Comparison of ENCODE assay signal across 14 cellular contexts in genomic region chr7:8783229-8783628, GRCh38.
DNase-seq lines count a peak whose midpoint lies in the region; ATAC-seq, FAIRE-seq and TF ChIP-seq lines count a peak whose summit lies in the region.
"Had no signal": no experiment of that assay in that cellular context is flagged by ENCODE, and none has a peak within 500 bp of the region (broad histone marks: within the 10 kb centered on the region; RNA-seq: fewer than 3 reads in every experiment).

No MANE protein-coding gene starts in this region.

- H3K9ac ChIP-seq in K562 (ENCODE audit: insufficient read depth in 1 of 2, low read depth in 2 of 2, low read length in 2 of 2): no peak overlapping the region
- H3K9ac ChIP-seq: BLaER1 treated with 17β-estradiol and CSF1 and Interleukin-3, amounts not matched to agents 10 nM and 100 nM; GM23248 had no signal

- no peak for FAIRE-seq in K562 (lab: Jason Lieb, UNC)

- H3K36me3 ChIP-seq in K562 (ENCODE audit: control insufficient read depth, insufficient read depth, low read length): no peaks in the 10 kb centered on the region; the same call in 2 of the 3 replicates
- H3K36me3 ChIP-seq in mucosa of descending colon (ENCODE audit: low read depth): no peaks in the 10 kb centered on the region
- H3K36me3 ChIP-seq: BLaER1 treated with 17β-estradiol and CSF1 and Interleukin-3, amounts not matched to agents 10 nM and 100 nM had no signal

- no peak for TF ChIP-seq POLR2A in K562 (conservative IDR thresholded peaks at IDR 0.05)

- peaks cover 10% of the 10 kb centered on the region; the same call in 2 of the 3 replicates for H3K79me2 ChIP-seq in K562 (ENCODE audit: control insufficient read depth, insufficient read depth, low read length)

- BruUV-seq in K562 (replicated peaks; lab: Mats Ljungman, UMichigan): no TSS peak

- 3% methylated on average over 2 of the region's 2 CpGs for WGBS in K562 (ENCODE audit: insufficient coverage, low coverage, missing lambda C conversion rate)

- H2AFZ ChIP-seq in K562 (ENCODE audit: low read depth, low read length): peak overlapping the region; percentile 5; the same call in 1 of the 2 replicates
- H2AFZ ChIP-seq: GM23248 had no signal

- in situ Hi-C loops in K562 (cut with MboI): loop anchor here (5.0 kb wide), 1 partner anchor 44 kb away; no protein-coding TSS in a partner anchor

- CTCF ChIA-PET in K562 (lab: Yijun Ruan, JAX; ENCODE audit: low intra/inter-chr PET ratio): no interaction called here

- H4K20me1 ChIP-seq in K562 (replicated peaks; ENCODE audit: control insufficient read depth, insufficient read depth, low read length): no peaks in the 10 kb centered on the region
- H4K20me1 ChIP-seq: BLaER1 treated with 17β-estradiol and CSF1 and Interleukin-3, amounts not matched to agents 10 nM and 100 nM had no signal

- intact Hi-C loops in K562 (cut with micrococcal nuclease): no loop called here
- intact Hi-C loops in mucosa of descending colon (cut with DNase I, micrococcal nuclease): no loop called here

- POLR2A ChIA-PET in K562 (lab: Yijun Ruan, JAX): interaction anchor here (0.6 to 1.4 kb wide), 4 partner anchors 10 to 880 kb away, joined by 3 to 5 read pairs (median 3); no protein-coding TSS in a partner anchor

- TF ChIP-seq EP300 in K562 (IDR thresholded peaks at IDR 0.05; ENCODE audit: low read length): no peak

- H3K9me3 ChIP-seq in K562 (replicated peaks; ENCODE audit: control insufficient read depth, insufficient read depth, low read depth, low read length) (no peaks in the 10 kb centered on the region), mucosa of descending colon (no peaks in the 10 kb centered on the region)
- H3K9me3 ChIP-seq: BLaER1 treated with 17β-estradiol and CSF1 and Interleukin-3, amounts not matched to agents 10 nM and 100 nM had no signal

- peak; percentile 25 for DNase-seq in SIG-M5 treated with dmso at 0.1 percent for 504 hours (lab: John Stamatoyannopoulos, UW; ENCODE audit: unreplicated experiment)
- no peak for DNase-seq in SIG-M5 (lab: John Stamatoyannopoulos, UW)
- peak; percentile 11 for DNase-seq in NCI-H460 (ENCODE audit: extremely low read depth, low read depth)
- DNase-seq in K562 (ENCODE audit: extremely low read depth in 1 of 4, low spot score in 3 of 4): no peak
- no peak for DNase-seq in anterior cingulate cortex (lab: John Stamatoyannopoulos, UW)
- no peak for DNase-seq in mucosa of descending colon
- DNase-seq in NCI-H2227 treated with DMSO at 0.1 percent for 48 hours (lab: John Stamatoyannopoulos, UW): no peak
- DNase-seq: ACHN; Calu3; CD4-positive, CD25-positive, alpha-beta regulatory T cell; DMS 273 treated with DMSO at 0.1 percent for 48 hours; GM23248; H9 had no signal

- no peak overlapping the region for H3K4me3 ChIP-seq in K562
- no peak overlapping the region for H3K4me3 ChIP-seq in mucosa of descending colon
- H3K4me3 ChIP-seq: BLaER1 treated with 17β-estradiol and CSF1 and Interleukin-3, amounts not matched to agents 10 nM and 100 nM; GM23248 had no signal

- H3K27me3 ChIP-seq in K562 (ENCODE audit: control insufficient read depth in 2 of 2, insufficient read depth in 2 of 2, low read length in 2 of 2): no peaks in the 10 kb centered on the region
- H3K27me3 ChIP-seq: BLaER1 treated with 17β-estradiol and CSF1 and Interleukin-3, amounts not matched to agents 10 nM and 100 nM had no signal

- no peaks in the 10 kb centered on the region for H3K9me1 ChIP-seq in K562 (ENCODE audit: control insufficient read depth, insufficient read depth, low read length)

- ATAC-seq in K562 (peak; percentile 60), mucosa of descending colon (no peak)

- H3K27ac ChIP-seq in K562 (ENCODE audit: extremely low read depth, low read depth, low read length): no peak overlapping the region
- H3K27ac ChIP-seq: BLaER1 treated with 17β-estradiol and CSF1 and Interleukin-3, amounts not matched to agents 10 nM and 100 nM; GM23248 had no signal

- no peak overlapping the region for H3K4me2 ChIP-seq in K562 (ENCODE audit: insufficient read depth, low read length)

- TF ChIP-seq CTCF in K562 (IDR thresholded peaks at IDR 0.05 in 2 of 3, conservative IDR thresholded peaks at IDR 0.05 in 1 of 3; ENCODE audit: insufficient read depth in 2 of 3, low read depth in 1 of 3, low read length in 3 of 3) (no peak), mucosa of descending colon (IDR thresholded peaks at IDR 0.05) (no peak)

- H3K4me1 ChIP-seq in K562 (replicated peaks in 1 of 2; ENCODE audit: control insufficient read depth in 2 of 2, insufficient read depth in 2 of 2, low read length in 2 of 2): no peaks in the 10 kb centered on the region; a peak in 2 of 5 replicates
- H3K4me1 ChIP-seq in mucosa of descending colon (ENCODE audit: low read depth): no peaks in the 10 kb centered on the region
- H3K4me1 ChIP-seq: BLaER1 treated with 17β-estradiol and CSF1 and Interleukin-3, amounts not matched to agents 10 nM and 100 nM had no signal

- TF ChIP-seq RAD21 in K562 (CRISPR knock-in tag; conservative IDR thresholded peaks at IDR 0.05 in 1 of 2, IDR thresholded peaks at IDR 0.05 in 1 of 2): no peak

TF ChIP-seq in K562, 482 proteins besides CTCF, POLR2A, EP300 and RAD21:
- no peak for TF ChIP-seq TEAD2 (tag; IDR thresholded peaks at IDR 0.05)
- TF ChIP-seq SPI1 (IDR thresholded peaks at IDR 0.05; ENCODE audit: borderline replicate concordance, low read depth, low read length): peak; percentile 74; the same call in 1 of the 2 replicates
- 0 out of 2 replicates have a peak, but pooled peaks have one; percentile 47 for TF ChIP-seq ZNF175 (CRISPR knock-in tag; IDR thresholded peaks at IDR 0.05; ENCODE audit: low read depth)
- TF ChIP-seq JUN (IDR thresholded peaks at IDR 0.05; ENCODE audit: borderline replicate concordance, low read depth, low read length): no peak
- TF ChIP-seq JUN (CRISPR knock-in tag; IDR thresholded peaks at IDR 0.05; ENCODE audit: borderline replicate concordance): no peak
- TF ChIP-seq SAFB (IDR thresholded peaks at IDR 0.05; ENCODE audit: borderline replicate concordance, low read depth, low read length): no peak
TF ChIP-seq in K562: peak in this region for 2.

Comparison
In these comparisons a context has a peak if more than half of its experiments do, and no peak if none do; other contexts are left out.
1. DNase-seq: peak in SIG-M5 treated with dmso at 0.1 percent for 504 hours (single experiment) and NCI-H460 (single experiment); none in SIG-M5 (single experiment), K562 (0 of 4), anterior cingulate cortex (0 of 58), mucosa of descending colon (0 of 3) and NCI-H2227 treated with DMSO at 0.1 percent for 48 hours (single experiment).